In genomic region chr6:110816677-110817076, GRCh38 we compare ENCODE assay signal across 10 cellular contexts. TPM values are rescaled to one million over a fixed set of nuclear protein-coding genes. Genes with fewer than 3 reads are reported as not detected.
DNase-seq lines count a peak whose midpoint lies in the region; ATAC-seq and TF ChIP-seq lines count a peak whose summit lies in the region.
"Had no signal": no experiment of that assay in that cellular context is flagged by ENCODE, and none has a peak within 500 bp of the region (broad histone marks: within the 10 kb centered on the region; RNA-seq: fewer than 3 reads in every experiment).

No MANE protein-coding gene starts in this region.

- CTCF ChIA-PET in PC-3 (lab: Charles Lee): interaction anchor here (1.0 kb wide), 1 partner anchor 57 kb away, joined by 3 read pairs; the partner anchor contains the start of gene AMD1

- no TSS peak for BruUV-seq in PC-3 (replicated peaks; lab: Mats Ljungman, UMichigan)

- peak overlapping the region; percentile 91 for H3K4me2 ChIP-seq in PC-3 (ENCODE audit: low read length)

- POLR2A ChIA-PET in PC-3 (lab: Charles Lee; ENCODE audit: unreplicated experiment): interaction anchor here (2.1 kb wide), 1 partner anchor 57 kb away, joined by 33 read pairs; the partner anchor contains the start of gene AMD1

- H4K20me1 ChIP-seq in PC-3 (ENCODE audit: low read length): no peaks in the 10 kb centered on the region

- ATAC-seq in PC-3: no peak
- no peak for ATAC-seq in effector memory CD8-positive, alpha-beta T cell (replicated peaks)

- peaks cover 29% of the 10 kb centered on the region for H3K4me1 ChIP-seq in PC-3 (ENCODE audit: insufficient read depth, low read length)
- H3K4me1 ChIP-seq in suprapubic skin: peaks cover 44% of the 10 kb centered on the region

- no peak for TF ChIP-seq EP300 in suprapubic skin (IDR thresholded peaks at IDR 0.05)

- TF ChIP-seq CTCF in PC-3 (conservative IDR thresholded peaks at IDR 0.05; ENCODE audit: low read depth, low read length) (no peak), suprapubic skin (IDR thresholded peaks at IDR 0.05) (no peak)

- H3K4me1 Mint-ChIP-seq in activated T-cell treated with anti-CD3 and anti-CD28 coated beads, Interleukin-2, amount 50 U/mL, for 24 hours (ENCODE audit: low read depth): peaks cover 31% of the 10 kb centered on the region
- H3K4me1 Mint-ChIP-seq in effector memory CD8-positive, alpha-beta T cell (ENCODE audit: low read depth in 2 of 2): peaks cover 13 to 20% of the 10 kb centered on the region in 2 donors

- peak overlapping the region; percentile 99 for H3K27ac Mint-ChIP-seq in activated T-cell treated with anti-CD3 and anti-CD28 coated beads, Interleukin-2, amount 50 U/mL, for 24 hours
- peak overlapping the region; percentile 97 for H3K27ac Mint-ChIP-seq in effector memory CD8-positive, alpha-beta T cell

- no peaks in the 10 kb centered on the region for H3K27me3 Mint-ChIP-seq in activated T-cell treated with anti-CD3 and anti-CD28 coated beads, Interleukin-2, amount 50 U/mL, for 24 hours
- no peaks in the 10 kb centered on the region for H3K27me3 Mint-ChIP-seq in effector memory CD8-positive, alpha-beta T cell

- no peaks in the 10 kb centered on the region for H3F3A ChIP-seq in PC-3 (ENCODE audit: low read length, unreplicated experiment)

- peaks cover 9% of the 10 kb centered on the region for H3K36me3 Mint-ChIP-seq in activated T-cell treated with anti-CD3 and anti-CD28 coated beads, Interleukin-2, amount 50 U/mL, for 24 hours (ENCODE audit: low read depth)
- peaks cover 23% of the 10 kb centered on the region for H3K36me3 Mint-ChIP-seq in effector memory CD8-positive, alpha-beta T cell (ENCODE audit: insufficient read depth)

- H3K27ac ChIP-seq in PC-3 (ENCODE audit: low read length): 0 out of 2 replicates have a peak overlapping the region, but pooled peaks have one; percentile 86
- peak overlapping the region; percentile 87 for H3K27ac ChIP-seq in suprapubic skin

- no peaks in the 10 kb centered on the region for H3K36me3 ChIP-seq in PC-3 (ENCODE audit: low read depth, low read length)
- no peaks in the 10 kb centered on the region for H3K36me3 ChIP-seq in suprapubic skin
- H3K36me3 ChIP-seq: esophagus muscularis mucosa had no signal

- H3K27me3 ChIP-seq in PC-3 (ENCODE audit: low read length) (no peaks in the 10 kb centered on the region), suprapubic skin (no peaks in the 10 kb centered on the region)
- H3K27me3 ChIP-seq: esophagus muscularis mucosa had no signal

- H3K9me3 Mint-ChIP-seq in activated T-cell treated with anti-CD3 and anti-CD28 coated beads, Interleukin-2, amount 50 U/mL, for 24 hours: no peaks in the 10 kb centered on the region
- H3K9me3 Mint-ChIP-seq in effector memory CD8-positive, alpha-beta T cell: no peaks in the 10 kb centered on the region

- no peak overlapping the region for H3K9ac ChIP-seq in PC-3 (ENCODE audit: low read length)

- no peak overlapping the region for H2AFZ ChIP-seq in PC-3 (ENCODE audit: low read length)

- WGBS in suprapubic skin: 65% methylated on average over 4 of the region's 4 CpGs

- no peak for DNase-seq in activated T-cell treated with anti-CD3 and anti-CD28 coated beads, Interleukin-2, amount 50 U/mL, for 24 hours
- DNase-seq in activated T-cell treated with anti-CD3 and anti-CD28 coated beads for 4 hours (no peak), PC-3 (no peak), suprapubic skin (ENCODE audit: low spot score in 2 of 2) (no peak), globus pallidus (ENCODE audit: low spot score) (no peak), NCI-H446 treated with DMSO at 0.1 percent for 48 hours (lab: John Stamatoyannopoulos, UW) (no peak), iPS-NIHi7 (ENCODE audit: extremely low spot score) (no peak)
- DNase-seq in effector memory CD8-positive, alpha-beta T cell: no peak
- DNase-seq: NCI-H1048 had no signal

- TF ChIP-seq POLR2A in suprapubic skin (IDR thresholded peaks at IDR 0.05): no peak

- H3K4me3 ChIP-seq in PC-3 (ENCODE audit: low read length) (peak overlapping the region; percentile 94; the same call in 1 of the 2 replicates), suprapubic skin (no peak overlapping the region)

- H3K9me2 ChIP-seq in PC-3 (replicated peaks; ENCODE audit: low read length): no peaks in the 10 kb centered on the region

- peaks cover 30% of the 10 kb centered on the region for H3K79me2 ChIP-seq in PC-3 (ENCODE audit: low read length)

- H3K9me3 ChIP-seq in PC-3 (ENCODE audit: low read length): no peaks in the 10 kb centered on the region
- no peaks in the 10 kb centered on the region for H3K9me3 ChIP-seq in suprapubic skin
- H3K9me3 ChIP-seq: esophagus muscularis mucosa had no signal

- intact Hi-C loops in PC-3 (cut with micrococcal nuclease): loop anchor here (5.0 kb wide), 1 partner anchor 134 kb away; no protein-coding TSS in a partner anchor

- H3K4me3 Mint-ChIP-seq in activated T-cell treated with anti-CD3 and anti-CD28 coated beads, Interleukin-2, amount 50 U/mL, for 24 hours: peak overlapping the region; percentile 99
- H3K4me3 Mint-ChIP-seq in effector memory CD8-positive, alpha-beta T cell: peak overlapping the region; percentile 94 to 99

RNA-seq across cellular contexts. Expression of gene CDK19, which starts 1.4 kb away (rescaled TPM):
- 4.2 and 5.4 TPM in 2 replicates for total RNA-seq in PC-3 (2014; rRNA removed)
- total RNA-seq in suprapubic skin: 10 to 100 TPM; 14.1 to 20.6 (median 19.4) TPM

RNA-seq across cellular contexts. Expression of gene AMD1, which starts 57.9 kb away (rescaled TPM):
- total RNA-seq in PC-3 (2014; rRNA removed): 56.2 and 72.5 TPM in 2 replicates
- 10 to 100 TPM; 55.4 to 75.7 (median 69.3) TPM for total RNA-seq in suprapubic skin
